Comparison of ENCODE assay signal across 13 cellular contexts in genomic region chr11:110777765-110778164, GRCh38.
DNase-seq lines count a peak whose midpoint lies in the region; ATAC-seq and TF ChIP-seq lines count a peak whose summit lies in the region.
"Had no signal": no experiment of that assay in that cellular context is flagged by ENCODE, and none has a peak within 500 bp of the region (broad histone marks: within the 10 kb centered on the region; RNA-seq: fewer than 3 reads in every experiment).

No MANE protein-coding gene starts in this region.

- peak overlapping the region; percentile 87 for H4K8ac ChIP-seq in mesenchymal stem cell (ENCODE audit: low read length)

- H3K9me3 Mint-ChIP-seq in T-helper 2 cell treated with Interferon-gamma antibody and Interleukin-4, amounts not matched to agents 5 μg/mL and 100 μg/mL, for 36 hours: peaks cover 3% of the 10 kb centered on the region

- H4K20me1 ChIP-seq in BLaER1: no peaks in the 10 kb centered on the region

- no peaks in the 10 kb centered on the region for H3K36me3 ChIP-seq in BLaER1
- no peaks in the 10 kb centered on the region for H3K36me3 ChIP-seq in ascending aorta
- no peaks in the 10 kb centered on the region for H3K36me3 ChIP-seq in mesenchymal stem cell (ENCODE audit: control insufficient read depth in 1 of 2, insufficient read depth in 2 of 2, low read depth in 1 of 2, low read length in 2 of 2)
- H3K36me3 ChIP-seq: neutrophil had no signal

- H3K27ac ChIP-seq in BLaER1 (no peak overlapping the region), ascending aorta (peak overlapping the region; percentile 69 to 72), mesenchymal stem cell (ENCODE audit: low read length, poor library complexity, severe bottlenecking) (no peak overlapping the region)
- H3K27ac ChIP-seq: neutrophil had no signal

- H3K23ac ChIP-seq in mesenchymal stem cell (ENCODE audit: low read length in 2 of 2): no peak overlapping the region

- no peaks in the 10 kb centered on the region for H3K27me3 Mint-ChIP-seq in T-helper 2 cell treated with Interferon-gamma antibody and Interleukin-4, amounts not matched to agents 5 μg/mL and 100 μg/mL, for 36 hours (ENCODE audit: low read depth)

- H3K27ac Mint-ChIP-seq in T-helper 2 cell treated with Interferon-gamma antibody and Interleukin-4, amounts not matched to agents 5 μg/mL and 100 μg/mL, for 36 hours: no peak overlapping the region

- H2BK5ac ChIP-seq in mesenchymal stem cell (ENCODE audit: low read depth, low read length, poor library complexity, severe bottlenecking): no peak overlapping the region

- H4K91ac ChIP-seq in mesenchymal stem cell (ENCODE audit: low read length): peak overlapping the region; percentile 86

- no peaks in the 10 kb centered on the region for H3K79me1 ChIP-seq in mesenchymal stem cell (replicated peaks; ENCODE audit: low read length, poor library complexity, severe bottlenecking)

- no peak overlapping the region for H2BK120ac ChIP-seq in mesenchymal stem cell (ENCODE audit: low read depth, low read length)

- H3K27me3 ChIP-seq in BLaER1: no peaks in the 10 kb centered on the region
- no peaks in the 10 kb centered on the region for H3K27me3 ChIP-seq in ascending aorta
- no peaks in the 10 kb centered on the region for H3K27me3 ChIP-seq in mesenchymal stem cell (ENCODE audit: control insufficient read depth in 1 of 2, insufficient read depth in 1 of 2, low read length in 2 of 2)
- H3K27me3 ChIP-seq: neutrophil had no signal

- peak in 1 of 2 donors; percentile 68 for DNase-seq in ascending aorta (ENCODE audit: low spot score in 2 of 2)
- DNase-seq in mesenchymal stem cell: peak; percentile 55
- no peak for DNase-seq in iPS-NIHi7 (ENCODE audit: extremely low spot score)
- no peak for DNase-seq in NCI-H1436 treated with DMSO at 0.1 percent for 48 hours (lab: John Stamatoyannopoulos, UW)
- DNase-seq in T-helper 2 cell treated with Interferon-gamma antibody and Interleukin-4, amounts not matched to agents 5 μg/mL and 100 μg/mL, for 36 hours (ENCODE audit: low spot score): no peak
- DNase-seq: activated CD4-positive, alpha-beta T cell treated with anti-CD3 and anti-CD28 coated beads for 48 hours; DND-41; trophoblast cell had no signal

- no peak for TF ChIP-seq CTCF in ascending aorta (IDR thresholded peaks at IDR 0.05)

- no peaks in the 10 kb centered on the region for H3K4me1 Mint-ChIP-seq in T-helper 2 cell treated with Interferon-gamma antibody and Interleukin-4, amounts not matched to agents 5 μg/mL and 100 μg/mL, for 36 hours (ENCODE audit: low read depth)

- H3K14ac ChIP-seq in mesenchymal stem cell (ENCODE audit: low read length in 2 of 2): no peak overlapping the region

- 52% methylated on average over 2 of the region's 2 CpGs for WGBS in mesenchymal stem cell

- H2AK5ac ChIP-seq in mesenchymal stem cell (ENCODE audit: low read length, severe bottlenecking): no peak overlapping the region

- peak overlapping the region; percentile 61 for H2AFZ ChIP-seq in mesenchymal stem cell (ENCODE audit: low read depth, low read length)

- intact Hi-C loops in ascending aorta (cut with DNase I): loop anchor here (2.0 kb wide), 1 partner anchor 65 kb away; the partner anchor contains the start of gene ARHGAP20

- H3K4me2 ChIP-seq in BLaER1 (peak overlapping the region; percentile 24), mesenchymal stem cell (ENCODE audit: low read length, poor library complexity, severe bottlenecking) (no peak overlapping the region)

- H3K4ac ChIP-seq in mesenchymal stem cell (ENCODE audit: low read depth in 1 of 2, low read length in 2 of 2): no peak overlapping the region

- H2BK15ac ChIP-seq in mesenchymal stem cell (ENCODE audit: low read depth, poor library complexity, severe bottlenecking): no peak overlapping the region

- no peaks in the 10 kb centered on the region for H3K36me3 Mint-ChIP-seq in T-helper 2 cell treated with Interferon-gamma antibody and Interleukin-4, amounts not matched to agents 5 μg/mL and 100 μg/mL, for 36 hours (ENCODE audit: low read depth)

- ATAC-seq in HG02885 (IDR thresholded peaks at IDR 0.05; ENCODE audit: poor library complexity, unreplicated experiment): peak; percentile 43
- no peak for ATAC-seq in GM19455 (IDR thresholded peaks at IDR 0.05; ENCODE audit: unreplicated experiment)
- ATAC-seq: HCT116 had no signal

- H3K4me1 ChIP-seq in BLaER1 (peaks cover 13% of the 10 kb centered on the region), ascending aorta (peaks cover 8 to 10% of the 10 kb centered on the region in 2 donors), mesenchymal stem cell (ENCODE audit: control insufficient read depth, insufficient read depth, low read depth, low read length) (no peaks in the 10 kb centered on the region)

- no peak overlapping the region for H3K9ac ChIP-seq in BLaER1
- peak overlapping the region; percentile 38 for H3K9ac ChIP-seq in mesenchymal stem cell (ENCODE audit: low read length)

- H2BK12ac ChIP-seq in mesenchymal stem cell (ENCODE audit: low read length in 2 of 2): peak overlapping the region in 1 of 2 experiments; percentile 63

- no peak overlapping the region for H3K4me3 Mint-ChIP-seq in T-helper 2 cell treated with Interferon-gamma antibody and Interleukin-4, amounts not matched to agents 5 μg/mL and 100 μg/mL, for 36 hours

- H3K9me3 ChIP-seq in BLaER1 (no peaks in the 10 kb centered on the region), ascending aorta (peaks cover 5 to 10% of the 10 kb centered on the region in 2 donors), mesenchymal stem cell (ENCODE audit: control insufficient read depth, low read length) (peaks cover 8% of the 10 kb centered on the region)
- H3K9me3 ChIP-seq: neutrophil had no signal

- H3K18ac ChIP-seq in mesenchymal stem cell (ENCODE audit: low read depth in 1 of 2, low read length in 2 of 2): peak overlapping the region; percentile 37 to 54

- no peak overlapping the region for H3K4me3 ChIP-seq in BLaER1
- H3K4me3 ChIP-seq in ascending aorta: no peak overlapping the region
- H3K4me3 ChIP-seq in mesenchymal stem cell (ENCODE audit: insufficient read depth in 1 of 2, low read depth in 1 of 2, low read length in 2 of 2): peak overlapping the region in 1 of 2 experiments; percentile 11

Comparison
In these comparisons a context has a peak if more than half of its experiments do, and no peak if none do; other contexts are left out.
1. H3K27ac ChIP-seq: peak in ascending aorta (2 of 2); none in BLaER1 (single experiment) and mesenchymal stem cell (single experiment).